In the genomic region with DNA sequence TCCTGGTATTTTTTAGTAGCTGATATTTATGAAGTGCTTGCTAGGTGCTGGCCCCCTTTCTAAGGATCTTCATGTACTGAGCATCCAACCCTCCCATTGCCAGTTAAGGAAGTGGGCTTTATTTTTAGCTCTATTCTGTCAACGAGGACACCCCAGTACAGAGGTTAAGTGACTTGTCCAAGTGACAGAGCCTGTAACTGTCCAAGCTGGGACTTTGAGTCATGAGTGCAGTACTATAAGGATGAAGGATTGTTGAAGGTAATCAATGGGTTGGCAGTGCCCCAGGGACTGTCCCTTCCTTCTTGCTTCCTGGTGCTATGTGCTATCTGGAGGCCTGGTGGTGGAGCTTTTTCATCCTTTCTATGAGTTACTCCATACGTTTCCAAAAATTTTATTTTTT, we compare ENCODE assay signal across 29 cellular contexts. TPM values are rescaled to one million over a fixed set of nuclear protein-coding genes. Genes with fewer than 3 reads are reported as not detected.
"Had no signal": no experiment of that assay in that cellular context is flagged by ENCODE, and none has a peak within 500 bp of the region (broad histone marks: within the 10 kb centered on the region; RNA-seq: fewer than 3 reads in every experiment).

No MANE protein-coding gene starts in this region.

- DNase-seq: activated CD4-positive, alpha-beta T cell treated with anti-CD3 and anti-CD28 coated beads, Interleukin-2, amount 10 ng/mL, durations not matched to agents 24 days and 14 days; activated CD4-positive, alpha-beta T cell treated with anti-CD3 and anti-CD28 coated beads, Interleukin-2, amount 50 U/mL, for 48 hours; activated CD4-positive, CD25-positive, alpha-beta regulatory T cell treated with anti-CD3 and anti-CD28 coated beads, Interleukin-2, amount 50 U/mL, for 72 hours; activated CD8-positive, alpha-beta memory T cell treated with anti-CD3 and anti-CD28 coated beads, Interleukin-2, amount 10 ng/mL, durations not matched to agents 7 days and 5 days; activated effector memory CD4-positive, alpha-beta T cell treated with anti-CD3 and anti-CD28 coated beads, Interleukin-2, amount 50 U/mL, for 16 hours; activated naive CD4-positive, alpha-beta T cell treated with Interleukin-2 at 50 U/mL for 16 hours; activated naive CD8-positive, alpha-beta T cell treated with anti-CD3 and anti-CD28 coated beads, Interleukin-2, amount 50 U/mL, for 24 hours; activated T-cell treated with anti-CD3 and anti-CD28 coated beads, Interleukin-2, amount 50 U/mL, for 24 hours; amygdala; KG1; NCI-H1092; NCI-H1417; NCI-H2029; NCI-H2107; NCI-H2171 treated with DMSO at 0.1 percent for 48 hours; NCI-H226; NCI-H526 treated with DMSO at 0.1 percent for 48 hours; NCI-H82; OCI-M1; SIG-M5; T-helper 17 cell; T-helper 9 cell had no signal

- FAIRE-seq: astrocyte had no signal

- ATAC-seq: activated CD8-positive, alpha-beta memory T cell treated with anti-CD3 and anti-CD28 coated beads, Interleukin-2, amount 10 ng/mL, durations not matched to agents 7 days and 5 days; activated naive CD4-positive, alpha-beta T cell treated with anti-CD3 and anti-CD28 coated beads, Interleukin-2, amount 50 U/mL, for 72 hours; activated naive CD8-positive, alpha-beta T cell treated with anti-CD3 and anti-CD28 coated beads, Interleukin-2, amount 50 U/mL, for 24 hours; Panc1; T-helper 17 cell; WTC11 had no signal

RNA-seq across cellular contexts. Expression of gene FABP6, which starts 18.0 kb away (rescaled TPM):
- total RNA-seq: activated CD4-positive, alpha-beta T cell treated with anti-CD3 and anti-CD28 coated beads, Interleukin-2, amount 10 ng/mL, durations not matched to agents 24 days and 14 days; activated CD8-positive, alpha-beta memory T cell treated with anti-CD3 and anti-CD28 coated beads, Interleukin-2, amount 10 ng/mL, durations not matched to agents 7 days and 5 days; activated naive CD4-positive, alpha-beta T cell treated with anti-CD3 and anti-CD28 coated beads, Interleukin-2, amount 50 U/mL, for 72 hours; activated T-helper 1 cell treated with anti-CD3 and anti-CD28 coated beads, Interleukin-12 subunit alpha, Interleukin-12 subunit beta, Interleukin-2, Interleukin-4 antibody, amounts not matched to agents 30 ng/mL and 10 ng/mL and 1 ng/mL, durations not matched to agents 14 hours and 24 hours and 36 hours; astrocyte; LHCN-M2; T-helper 17 cell had no signal
- polyA plus RNA-seq: IgD-negative memory B cell had no signal
